ENCODE assay signal across 8 cellular contexts in genomic region chr4:4182835-4183568, GRCh38. TPM values are rescaled to one million over a fixed set of nuclear protein-coding genes. Genes with fewer than 3 reads are reported as not detected.
DNase-seq lines count a peak whose midpoint lies in the region; ATAC-seq, FAIRE-seq and TF ChIP-seq lines count a peak whose summit lies in the region.

No MANE protein-coding gene starts in this region.

- in situ Hi-C loops in K562 (cut with MboI) = no loop called here

- POLR2A ChIA-PET in SK-N-SH (lab: Yijun Ruan, JAX) = no interaction called here
- POLR2A ChIA-PET in K562 (lab: Yijun Ruan, JAX) = no interaction called here

- intact Hi-C loops in K562 (cut with micrococcal nuclease) = no loop called here

- H4K20me1 ChIP-seq in SK-N-SH (ENCODE audit: insufficient read depth) = no peaks in the 10 kb centered on the region
- no peaks in the 10 kb centered on the region for H4K20me1 ChIP-seq in K562 (replicated peaks; ENCODE audit: control insufficient read depth, insufficient read depth, low read length)

- H3K4me1 ChIP-seq in SK-N-SH (ENCODE audit: control insufficient read depth in 1 of 2, insufficient read depth in 2 of 2, low read depth in 1 of 2, low read length in 1 of 2) (no peaks in the 10 kb centered on the region), K562 (replicated peaks in 1 of 2; ENCODE audit: control insufficient read depth in 2 of 2, insufficient read depth in 2 of 2, low read length in 2 of 2) (no peaks in the 10 kb centered on the region)

- FAIRE-seq in K562 (lab: Jason Lieb, UNC) = peak; percentile 60

- H3K9me2 ChIP-seq in SK-N-SH = no peaks in the 10 kb centered on the region

- no peak for ATAC-seq in SK-N-SH treated with all-trans-retinoic acid at 6 μM for 48 hours
- ATAC-seq in K562 = no peak
- no peak for ATAC-seq in HG03469 (IDR thresholded peaks at IDR 0.05; ENCODE audit: unreplicated experiment)
- ATAC-seq in HG03097 (IDR thresholded peaks at IDR 0.05; ENCODE audit: low FRiP score, unreplicated experiment) = no peak

- peak; percentile 21 for DNase-seq in SK-N-SH
- DNase-seq in HuH-7 (ENCODE audit: low spot score) = peak; percentile 34
- peak; percentile 48 to 61 (median 56) for DNase-seq in K562 (ENCODE audit: extremely low read depth in 1 of 4, low spot score in 3 of 4)
- peak; percentile 28 for DNase-seq in myocyte (ENCODE audit: low read depth)
- no peak for DNase-seq in NCI-H2107 (lab: John Stamatoyannopoulos, UW)

- TF ChIP-seq EP300 in SK-N-SH (IDR thresholded peaks at IDR 0.05; ENCODE audit: borderline replicate concordance in 1 of 2, low read depth in 1 of 2, low read length in 1 of 2) = no peak
- TF ChIP-seq EP300 in K562 (IDR thresholded peaks at IDR 0.05; ENCODE audit: low read length) = no peak

- H3K9me3 ChIP-seq in SK-N-SH (no peaks in the 10 kb centered on the region), K562 (replicated peaks; ENCODE audit: control insufficient read depth, insufficient read depth, low read depth, low read length) (no peaks in the 10 kb centered on the region)

- TF ChIP-seq CTCF in SK-N-SH (IDR thresholded peaks at IDR 0.05) (peak; percentile 56), K562 (IDR thresholded peaks at IDR 0.05 in 2 of 3, conservative IDR thresholded peaks at IDR 0.05 in 1 of 3; ENCODE audit: insufficient read depth in 2 of 3, low read depth in 1 of 3, low read length in 3 of 3) (peak; percentile 77 to 87 (median 80))

- TF ChIP-seq RAD21 in SK-N-SH (IDR thresholded peaks at IDR 0.05; ENCODE audit: low read length) = peak; percentile 35; the same call in 1 of the 2 replicates
- peak in 1 of 2 experiments; percentile 74; a peak in 3 of 4 replicates for TF ChIP-seq RAD21 in K562 (CRISPR knock-in tag; conservative IDR thresholded peaks at IDR 0.05 in 1 of 2, IDR thresholded peaks at IDR 0.05 in 1 of 2)

- H3F3A ChIP-seq in SK-N-SH (replicated peaks; ENCODE audit: insufficient read depth) = no peaks in the 10 kb centered on the region

- no peak overlapping the region for H3K9ac ChIP-seq in SK-N-SH
- H3K9ac ChIP-seq in K562 (ENCODE audit: insufficient read depth in 1 of 2, low read depth in 2 of 2, low read length in 2 of 2) = no peak overlapping the region; a peak in 1 of 4 replicates

- no TSS peak for BruUV-seq in K562 (replicated peaks; lab: Mats Ljungman, UMichigan)

- 18% methylated on average over 18 of the region's 19 CpGs for WGBS in SK-N-SH (ENCODE audit: low lambda C conversion rate)
- WGBS in K562 (ENCODE audit: insufficient coverage, low coverage, missing lambda C conversion rate) = 6% methylated on average over 16 of the region's 19 CpGs

- peaks cover 3% of the 10 kb centered on the region for H3K9me1 ChIP-seq in K562 (ENCODE audit: control insufficient read depth, insufficient read depth, low read length)

- TF ChIP-seq POLR2A in K562 (conservative IDR thresholded peaks at IDR 0.05) = no peak

- H3K27me3 ChIP-seq in SK-N-SH (ENCODE audit: insufficient read depth) = peaks cover 38% of the 10 kb centered on the region; the same call in 1 of the 2 replicates
- H3K27me3 ChIP-seq in K562 (ENCODE audit: control insufficient read depth in 2 of 2, insufficient read depth in 2 of 2, low read length in 2 of 2) = peaks cover 3 to 31% of the 10 kb centered on the region in 2 experiments

- CTCF ChIA-PET in SK-N-SH (lab: Yijun Ruan, JAX) (interaction anchor here (1.0 to 1.5 kb wide), 4 partner anchors 8 to 152 kb away, joined by 3 to 5 read pairs (median 4); no protein-coding TSS in a partner anchor), K562 (lab: Yijun Ruan, JAX; ENCODE audit: low intra/inter-chr PET ratio) (no interaction called here)

- H2AFZ ChIP-seq in SK-N-SH (ENCODE audit: low read depth) (no peak overlapping the region), K562 (ENCODE audit: low read depth, low read length) (no peak overlapping the region)

- H3K4me2 ChIP-seq in SK-N-SH = no peak overlapping the region
- H3K4me2 ChIP-seq in K562 (ENCODE audit: insufficient read depth, low read length) = no peak overlapping the region

- no peak overlapping the region for H3K27ac ChIP-seq in SK-N-SH (ENCODE audit: low read depth in 2 of 2, low read length in 1 of 2)
- no peak overlapping the region for H3K27ac ChIP-seq in K562 (ENCODE audit: extremely low read depth, low read depth, low read length)

- H3K4me3 ChIP-seq in SK-N-SH (ENCODE audit: low read depth in 2 of 2, low read length in 1 of 2) (peak overlapping the region in 1 of 2 experiments; percentile 35; a peak in 1 of 4 replicates), K562 (no peak overlapping the region)

- H3K36me3 ChIP-seq in SK-N-SH (replicated peaks in 1 of 2; ENCODE audit: control insufficient read depth in 1 of 2, insufficient read depth in 2 of 2, low read length in 1 of 2) (no peaks in the 10 kb centered on the region), K562 (ENCODE audit: control insufficient read depth, insufficient read depth, low read length) (no peaks in the 10 kb centered on the region)

- H3K79me2 ChIP-seq in SK-N-SH (ENCODE audit: insufficient read depth) (no peaks in the 10 kb centered on the region), K562 (ENCODE audit: control insufficient read depth, insufficient read depth, low read length) (no peaks in the 10 kb centered on the region)

TF ChIP-seq in SK-N-SH, 30 proteins besides CTCF, POLR2A, EP300 and RAD21 (continues in another document):
- TF ChIP-seq IRF3 (IDR thresholded peaks at IDR 0.05; ENCODE audit: low read depth, low read length) (no peak), NRF1 (IDR thresholded peaks at IDR 0.05; ENCODE audit: low read depth, low read length) (no peak), EZH2phosphoT487 (IDR thresholded peaks at IDR 0.05; ENCODE audit: borderline replicate concordance, low read depth) (no peak), TCF12 (IDR thresholded peaks at IDR 0.05) (no peak), GABPA (IDR thresholded peaks at IDR 0.05; ENCODE audit: low read depth) (no peak)

TF ChIP-seq in SK-N-SH treated with all-trans-retinoic acid at 6 μM for 48 hours, 23 proteins besides CTCF, POLR2A, EP300 and RAD21 (continues in another document):
- TF ChIP-seq ZNF70 (CRISPR knock-in tag; IDR thresholded peaks at IDR 0.05) (no peak), TOX (CRISPR knock-in tag; IDR thresholded peaks at IDR 0.05; ENCODE audit: borderline replicate concordance) (no peak), ISL1 (CRISPR knock-in tag; IDR thresholded peaks at IDR 0.05) (no peak)
- TF ChIP-seq, protein P1, sequence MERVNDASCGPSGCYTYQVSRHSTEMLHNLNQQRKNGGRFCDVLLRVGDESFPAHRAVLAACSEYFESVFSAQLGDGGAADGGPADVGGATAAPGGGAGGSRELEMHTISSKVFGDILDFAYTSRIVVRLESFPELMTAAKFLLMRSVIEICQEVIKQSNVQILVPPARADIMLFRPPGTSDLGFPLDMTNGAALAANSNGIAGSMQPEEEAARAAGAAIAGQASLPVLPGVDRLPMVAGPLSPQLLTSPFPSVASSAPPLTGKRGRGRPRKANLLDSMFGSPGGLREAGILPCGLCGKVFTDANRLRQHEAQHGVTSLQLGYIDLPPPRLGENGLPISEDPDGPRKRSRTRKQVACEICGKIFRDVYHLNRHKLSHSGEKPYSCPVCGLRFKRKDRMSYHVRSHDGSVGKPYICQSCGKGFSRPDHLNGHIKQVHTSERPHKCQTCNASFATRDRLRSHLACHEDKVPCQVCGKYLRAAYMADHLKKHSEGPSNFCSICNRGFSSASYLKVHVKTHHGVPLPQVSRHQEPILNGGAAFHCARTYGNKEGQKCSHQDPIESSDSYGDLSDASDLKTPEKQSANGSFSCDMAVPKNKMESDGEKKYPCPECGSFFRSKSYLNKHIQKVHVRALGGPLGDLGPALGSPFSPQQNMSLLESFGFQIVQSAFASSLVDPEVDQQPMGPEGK (CRISPR knock-in tag; IDR thresholded peaks at IDR 0.05; ENCODE audit: borderline replicate concordance) = no peak

TF ChIP-seq in K562, 482 proteins besides CTCF, POLR2A, EP300 and RAD21:
- TF ChIP-seq SRSF1 (IDR thresholded peaks at IDR 0.05; ENCODE audit: low read depth, low read length) = no peak
- TF ChIP-seq, protein P2, sequence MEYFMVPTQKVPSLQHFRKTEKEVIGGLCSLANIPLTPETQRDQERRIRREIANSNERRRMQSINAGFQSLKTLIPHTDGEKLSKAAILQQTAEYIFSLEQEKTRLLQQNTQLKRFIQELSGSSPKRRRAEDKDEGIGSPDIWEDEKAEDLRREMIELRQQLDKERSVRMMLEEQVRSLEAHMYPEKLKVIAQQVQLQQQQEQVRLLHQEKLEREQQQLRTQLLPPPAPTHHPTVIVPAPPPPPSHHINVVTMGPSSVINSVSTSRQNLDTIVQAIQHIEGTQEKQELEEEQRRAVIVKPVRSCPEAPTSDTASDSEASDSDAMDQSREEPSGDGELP (CRISPR knock-in tag; IDR thresholded peaks at IDR 0.05; ENCODE audit: borderline replicate concordance) = peak; percentile 43; the same call in 1 of the 2 replicates
- TF ChIP-seq SMC3 (conservative IDR thresholded peaks at IDR 0.05; ENCODE audit: insufficient read depth, low read depth, low read length) = peak; percentile 50
- no peak for TF ChIP-seq TSC22D4 (tag; IDR thresholded peaks at IDR 0.05)
- TF ChIP-seq KLF16 (IDR thresholded peaks at IDR 0.05) = peak; percentile 22; the same call in 1 of the 2 replicates

RNA-seq across cellular contexts. Expression of gene OTOP1, which starts 43.7 kb away (rescaled TPM):
- polyA plus RNA-seq in SK-N-SH (2012; rRNA removed) (not detected in 2 replicates), K562 (2011; rRNA removed) (not detected in 2 replicates), K562 (2014; fragmentation: Illumina TruSeq; extraction: Trizol) (not detected in 2 replicates), K562 (2014; fragmentation: Nextera tagmentation; extraction: Ambion mirVana) (not detected), K562 (2014; rRNA removed) (not detected in 2 replicates)
- polyA plus RNA-seq in SK-N-SH (2012; cell fraction: cytosol; rRNA removed) = not detected in 2 replicates
- not detected in 2 replicates for polyA plus RNA-seq in SK-N-SH (2012; cell fraction: nucleus; rRNA removed)
- not detected in 2 replicates for total RNA-seq in K562 (2011; cell fraction: chromatin; rRNA removed; ENCODE audit: low replicate concordance)
- not detected in 2 replicates for total RNA-seq in K562 (2011; cell fraction: nucleolus; rRNA removed)
- total RNA-seq in K562 (2011; cell fraction: nucleoplasm; rRNA removed) = not detected in 2 replicates
- total RNA-seq in K562 (2014; rRNA removed) (not detected in 2 replicates), K562 (2014; rRNA removed; fragmentation: Illumina TruSeq; extraction: Trizol) (not detected in 2 replicates), K562 (2015; rRNA removed; fragmentation: Illumina TruSeq; extraction: Trizol) (not detected in 2 replicates), K562 (2021) (not detected in 2 replicates), myocyte (not detected in 2 replicates)
- polyA plus RNA-seq in K562 (2011; cell fraction: cytosol; rRNA removed) = not detected in 2 replicates
- polyA plus RNA-seq in K562 (2011; cell fraction: nucleus; rRNA removed) = 0.10 TPM in 1 of 2 replicates, not detected in the other
- not detected in 2 replicates for polyA plus RNA-seq in K562 (2012)
- polyA minus RNA-seq in K562 (2011; rRNA and poly(A)+ RNA removed) = not detected in 2 replicates
- polyA minus RNA-seq in K562 (2011; cell fraction: cytosol; rRNA and poly(A)+ RNA removed) = not detected in 2 replicates
- polyA minus RNA-seq in K562 (2011; cell fraction: nucleus; rRNA and poly(A)+ RNA removed) = not detected in 2 replicates
- not detected for polyA plus RNA-seq in myocyte (2012)

Comparison
In these comparisons a context has a peak if more than half of its experiments do, and no peak if none do; other contexts are left out.
1. Of the 27 proteins assayed by ChIP-seq in both K562 and SK-N-SH: peak only in K562: SMC3; only in SK-N-SH: none; in both: CTCF; in neither: 24; mixed calls (peak in some experiments, not most) for 1.